9 cellular contexts compared by ENCODE assay signal in genomic region chr1:155983191-155984023, GRCh38. TPM values are rescaled to one million over a fixed set of nuclear protein-coding genes. Genes with fewer than 3 reads are reported as not detected.
DNase-seq lines count a peak whose midpoint lies in the region; ATAC-seq lines count a peak whose summit lies in the region.
"Had no signal": no experiment of that assay in that cellular context is flagged by ENCODE, and none has a peak within 500 bp of the region (broad histone marks: within the 10 kb centered on the region; RNA-seq: fewer than 3 reads in every experiment).

No MANE protein-coding gene starts in this region.

- H3K27ac ChIP-seq in adipose tissue (ENCODE audit: low read depth, low read length) (peak overlapping the region; percentile 17), iPS-18a (ENCODE audit: low read length) (peak overlapping the region; percentile 25), subcutaneous abdominal adipose tissue (ENCODE audit: low read depth, low read length) (peak overlapping the region; percentile 99)
- H3K27ac ChIP-seq: C4-2B had no signal

- H3K4me3 ChIP-seq in iPS-18a (ENCODE audit: low read length) (peak overlapping the region; percentile 38), subcutaneous abdominal adipose tissue (ENCODE audit: low read depth in 1 of 5, low read length in 5 of 5) (peak overlapping the region; percentile 22 to 69 (median 45))

- peaks cover 30% of the 10 kb centered on the region for H3K4me1 ChIP-seq in iPS-18a (ENCODE audit: control insufficient read depth, low read depth, low read length)
- peaks cover 34 to 59% (median 59%) of the 10 kb centered on the region in 5 donors for H3K4me1 ChIP-seq in subcutaneous abdominal adipose tissue (ENCODE audit: control insufficient read depth in 5 of 5, insufficient read depth in 5 of 5, low read length in 5 of 5)

- no peak for ATAC-seq in GM18868 (IDR thresholded peaks at IDR 0.05; ENCODE audit: unreplicated experiment)

- H3K9ac ChIP-seq in iPS-18a (ENCODE audit: low read length) = no peak overlapping the region
- peak overlapping the region in 4 of 5 donors; percentile 29 to 97 (median 45) for H3K9ac ChIP-seq in subcutaneous abdominal adipose tissue (ENCODE audit: low read length in 5 of 5)

- 18 to 63% (median 30%) methylated on average over 4 of the region's 4 CpGs for WGBS in adipose tissue, 3 donors

- no peaks in the 10 kb centered on the region for H3K9me3 ChIP-seq in iPS-18a (ENCODE audit: control insufficient read depth, low read depth, low read length)
- H3K9me3 ChIP-seq in subcutaneous abdominal adipose tissue (ENCODE audit: control insufficient read depth in 5 of 5, low read length in 5 of 5) = no peaks in the 10 kb centered on the region

- no peaks in the 10 kb centered on the region for H3K27me3 ChIP-seq in iPS-18a (ENCODE audit: control insufficient read depth, insufficient read depth, low read length)
- H3K27me3 ChIP-seq in subcutaneous abdominal adipose tissue (ENCODE audit: control insufficient read depth in 5 of 5, insufficient read depth in 4 of 5, low read length in 5 of 5) = no peaks in the 10 kb centered on the region

- H3K36me3 ChIP-seq in iPS-18a (ENCODE audit: control insufficient read depth, low read depth, low read length) (no peaks in the 10 kb centered on the region), subcutaneous abdominal adipose tissue (ENCODE audit: control insufficient read depth in 5 of 5, insufficient read depth in 5 of 5, low read length in 5 of 5) (no peaks in the 10 kb centered on the region)

- DNase-seq in DMS153 (lab: John Stamatoyannopoulos, UW) (peak; percentile 57), DMS153 treated with DMSO at 0.1 percent for 48 hours (lab: John Stamatoyannopoulos, UW; ENCODE audit: unreplicated experiment) (no peak), NCI-H146 (lab: John Stamatoyannopoulos, UW) (peak; percentile 69)
- DNase-seq in activated CD4-positive, alpha-beta T cell treated with anti-CD3 and anti-CD28 coated beads, Interleukin-2, amount 50 U/mL, for 1 hour = no peak

RNA-seq across cellular contexts. Expression of gene ARHGEF2, which starts 5.1 kb away (rescaled TPM):
- 10 to 100 TPM; 10.0 to 67.3 (median 60.8) TPM for polyA plus RNA-seq in adipose tissue

RNA-seq across cellular contexts. Expression of gene SSR2, which starts 37.3 kb away (rescaled TPM):
- 100 to 1,000 TPM; 221 to 387 (median 237) TPM for polyA plus RNA-seq in adipose tissue

RNA-seq across cellular contexts. Expression of gene RXFP4, which starts 42.0 kb away (rescaled TPM):
- under 1 TPM in 1 of 3 donors, not detected in 2; 0.07 TPM for polyA plus RNA-seq in adipose tissue

RNA-seq across cellular contexts. Expression of gene KHDC4, which starts 49.2 kb away (rescaled TPM):
- polyA plus RNA-seq in adipose tissue = 10 to 100 TPM; 14.9 to 16.6 (median 15.2) TPM

Comparison
In these comparisons a context has a peak if more than half of its experiments do, and no peak if none do; other contexts are left out.
1. DNase-seq: peak in DMS153 (single experiment) and NCI-H146 (single experiment); none in DMS153 treated with DMSO at 0.1 percent for 48 hours (single experiment) and activated CD4-positive, alpha-beta T cell treated with anti-CD3 and anti-CD28 coated beads, Interleukin-2, amount 50 U/mL, for 1 hour (single experiment).
2. H3K27ac ChIP-seq: peak in every context shown above with its lines; median percentile 99 in subcutaneous abdominal adipose tissue; 25 in iPS-18a; 17 in adipose tissue.